In the genomic region with DNA sequence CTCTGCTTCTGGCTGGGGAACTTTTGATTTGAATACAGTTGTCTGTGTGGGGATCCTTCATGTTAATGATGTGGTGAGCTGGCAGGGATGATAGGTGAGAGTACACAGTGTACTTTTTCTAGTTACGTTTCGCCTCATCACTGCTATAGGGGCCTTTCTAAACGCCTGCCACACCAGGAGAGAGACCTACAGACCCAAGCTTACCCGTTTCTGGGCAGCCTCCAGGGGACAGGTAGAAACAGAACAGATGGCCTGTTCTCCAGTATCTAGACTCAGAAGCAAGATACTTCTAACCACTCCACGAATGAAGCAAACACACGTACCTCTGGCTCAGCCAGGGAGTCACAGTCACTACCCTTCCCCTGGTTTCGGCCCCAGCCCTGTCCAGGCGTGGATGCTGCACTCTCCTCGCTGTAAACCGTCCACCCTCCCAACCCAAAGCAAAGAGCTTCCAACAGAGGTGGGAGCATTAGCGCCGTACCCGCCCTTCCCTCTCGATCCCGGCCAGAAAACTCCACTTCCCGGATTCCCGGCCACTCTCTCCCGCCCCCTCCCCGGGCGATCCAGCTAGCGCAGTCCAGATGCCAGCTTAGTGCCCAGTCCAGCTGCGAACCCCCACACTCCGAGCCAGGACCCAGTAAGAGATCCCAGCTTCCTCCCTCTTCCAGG, we compare ENCODE assay signal across 8 cellular contexts. TPM values are rescaled to one million over a fixed set of nuclear protein-coding genes. Genes with fewer than 3 reads are reported as not detected.
DNase-seq lines count a peak whose midpoint lies in the region; ATAC-seq and TF ChIP-seq lines count a peak whose summit lies in the region.

No MANE protein-coding gene starts in this region.

- peaks cover 42% of the 10 kb centered on the region for H4K20me1 ChIP-seq in GM23338 (replicated peaks; ENCODE audit: insufficient read depth)
- H4K20me1 ChIP-seq in Loucy (ENCODE audit: insufficient read depth, low read length, poor library complexity, severe bottlenecking), result peaks cover 59% of the 10 kb centered on the region

- DNase-seq in NCI-H2171 treated with DMSO at 0.1 percent for 48 hours (lab: John Stamatoyannopoulos, UW), result peak; percentile 33
- no peak for DNase-seq in NCI-H2171 (lab: John Stamatoyannopoulos, UW)
- peak; percentile 80 for DNase-seq in GM23338 (ENCODE audit: low spot score)
- peak; percentile 27 to 46 for DNase-seq in heart right ventricle
- peak; percentile 69 for DNase-seq in retina
- DNase-seq in NCI-H1048 (lab: John Stamatoyannopoulos, UW), result no peak

- WGBS in heart right ventricle, 2 donors, result 3% methylated on average over 23 of the region's 23 CpGs

- H3K9me3 ChIP-seq in Loucy (ENCODE audit: insufficient read depth, low read depth, low read length), result no peaks in the 10 kb centered on the region
- H3K9me3 ChIP-seq in heart right ventricle, result no peaks in the 10 kb centered on the region

- H3K27ac Mint-ChIP-seq in GM23338, result peak overlapping the region; percentile 93
- H3K27ac Mint-ChIP-seq in activated naive CD4-positive, alpha-beta T cell treated with anti-CD3 and anti-CD28 coated beads, Interleukin-2, amount 50 U/mL, for 24 hours, result peak overlapping the region; percentile 97

- peaks cover 61% of the 10 kb centered on the region for H3K4me1 Mint-ChIP-seq in GM23338
- H3K4me1 Mint-ChIP-seq in activated naive CD4-positive, alpha-beta T cell treated with anti-CD3 and anti-CD28 coated beads, Interleukin-2, amount 50 U/mL, for 24 hours, result peaks cover 74% of the 10 kb centered on the region

- TF ChIP-seq CTCF in GM23338 (conservative IDR thresholded peaks at IDR 0.05; ENCODE audit: low read depth in 2 of 2) (no peak), Loucy (conservative IDR thresholded peaks at IDR 0.05; ENCODE audit: low read length) (no peak), heart right ventricle (IDR thresholded peaks at IDR 0.05) (no peak)

- no peak overlapping the region for H2AFZ ChIP-seq in GM23338
- no peak overlapping the region for H2AFZ ChIP-seq in Loucy (ENCODE audit: low read length)

- peak overlapping the region; percentile 94 for H3K9ac ChIP-seq in Loucy (ENCODE audit: low read depth, low read length, poor library complexity, severe bottlenecking)

- peak overlapping the region; percentile 62 for H3K4me2 ChIP-seq in GM23338
- peak overlapping the region; percentile 99 for H3K4me2 ChIP-seq in Loucy (ENCODE audit: low read depth, low read length, poor library complexity, severe bottlenecking)

- H3K79me2 ChIP-seq in GM23338 (replicated peaks; ENCODE audit: insufficient read depth) (peaks cover 58% of the 10 kb centered on the region), Loucy (ENCODE audit: insufficient read depth, low read length) (peaks cover 60% of the 10 kb centered on the region)

- H3K36me3 Mint-ChIP-seq in GM23338 (ENCODE audit: low read depth), result peaks cover 7% of the 10 kb centered on the region
- H3K36me3 Mint-ChIP-seq in activated naive CD4-positive, alpha-beta T cell treated with anti-CD3 and anti-CD28 coated beads, Interleukin-2, amount 50 U/mL, for 24 hours, result peaks cover 8% of the 10 kb centered on the region

- no peaks in the 10 kb centered on the region for H3K9me3 Mint-ChIP-seq in GM23338
- H3K9me3 Mint-ChIP-seq in activated naive CD4-positive, alpha-beta T cell treated with anti-CD3 and anti-CD28 coated beads, Interleukin-2, amount 50 U/mL, for 24 hours, result no peaks in the 10 kb centered on the region

- H3K9me2 ChIP-seq in GM23338 (ENCODE audit: insufficient read depth), result no peaks in the 10 kb centered on the region
- no peaks in the 10 kb centered on the region for H3K9me2 ChIP-seq in Loucy (replicated peaks; ENCODE audit: low read depth, low read length)

- ATAC-seq in GM23338 (peak; percentile 11), heart right ventricle (peak; percentile 8 to 41 (median 28))

- H3K4me3 ChIP-seq in GM23338, result peak overlapping the region; percentile 77
- peak overlapping the region; percentile 98 for H3K4me3 ChIP-seq in Loucy (ENCODE audit: low read length, poor library complexity, severe bottlenecking)
- peak overlapping the region; percentile 82 to 98 (median 92) for H3K4me3 ChIP-seq in heart right ventricle

- H3K27me3 ChIP-seq in GM23338 (ENCODE audit: insufficient read depth) (no peaks in the 10 kb centered on the region), Loucy (ENCODE audit: insufficient read depth, low read length, poor library complexity, severe bottlenecking) (no peaks in the 10 kb centered on the region), heart right ventricle (no peaks in the 10 kb centered on the region)

- H3K27me3 Mint-ChIP-seq in GM23338 (ENCODE audit: insufficient read depth, low read depth, poor library complexity), result peaks cover 2% of the 10 kb centered on the region
- no peaks in the 10 kb centered on the region for H3K27me3 Mint-ChIP-seq in activated naive CD4-positive, alpha-beta T cell treated with anti-CD3 and anti-CD28 coated beads, Interleukin-2, amount 50 U/mL, for 24 hours

- H3K36me3 ChIP-seq in GM23338 (ENCODE audit: insufficient read depth) (no peaks in the 10 kb centered on the region; the same call in 1 of the 2 replicates), Loucy (ENCODE audit: insufficient read depth, low read length) (no peaks in the 10 kb centered on the region; the same call in 1 of the 2 replicates), heart right ventricle (no peaks in the 10 kb centered on the region)

- H3K4me1 ChIP-seq in GM23338 (ENCODE audit: insufficient read depth), result peaks cover 34% of the 10 kb centered on the region
- peaks cover 56% of the 10 kb centered on the region for H3K4me1 ChIP-seq in Loucy (ENCODE audit: insufficient read depth, low read length, poor library complexity, severe bottlenecking)
- H3K4me1 ChIP-seq in heart right ventricle, result peaks cover 3 to 46% (median 36%) of the 10 kb centered on the region in 9 donors

- no peaks in the 10 kb centered on the region for H3F3A ChIP-seq in GM23338 (replicated peaks; ENCODE audit: low read depth)
- no peaks in the 10 kb centered on the region for H3F3A ChIP-seq in Loucy (ENCODE audit: low read depth)

- H3K27ac ChIP-seq in GM23338 (ENCODE audit: low read depth) (no peak overlapping the region; the same call in 1 of the 2 replicates), heart right ventricle (peak overlapping the region in 9 of 10 donors; percentile 79 to 96 (median 90))

- H3K4me3 Mint-ChIP-seq in GM23338, result peak overlapping the region; percentile 99
- peak overlapping the region; percentile 95 for H3K4me3 Mint-ChIP-seq in activated naive CD4-positive, alpha-beta T cell treated with anti-CD3 and anti-CD28 coated beads, Interleukin-2, amount 50 U/mL, for 24 hours

- intact Hi-C loops in heart right ventricle (cut with DNase I), result loop anchor here in 6 of 10 donors (5.0 to 10.0 kb wide), 6 partner anchors 33 to 280 kb away; no protein-coding TSS in a partner anchor

TF ChIP-seq in GM23338, 12 proteins besides CTCF, POLR2A, EP300 and RAD21 (continues in another document):
- TF ChIP-seq, protein P1, sequence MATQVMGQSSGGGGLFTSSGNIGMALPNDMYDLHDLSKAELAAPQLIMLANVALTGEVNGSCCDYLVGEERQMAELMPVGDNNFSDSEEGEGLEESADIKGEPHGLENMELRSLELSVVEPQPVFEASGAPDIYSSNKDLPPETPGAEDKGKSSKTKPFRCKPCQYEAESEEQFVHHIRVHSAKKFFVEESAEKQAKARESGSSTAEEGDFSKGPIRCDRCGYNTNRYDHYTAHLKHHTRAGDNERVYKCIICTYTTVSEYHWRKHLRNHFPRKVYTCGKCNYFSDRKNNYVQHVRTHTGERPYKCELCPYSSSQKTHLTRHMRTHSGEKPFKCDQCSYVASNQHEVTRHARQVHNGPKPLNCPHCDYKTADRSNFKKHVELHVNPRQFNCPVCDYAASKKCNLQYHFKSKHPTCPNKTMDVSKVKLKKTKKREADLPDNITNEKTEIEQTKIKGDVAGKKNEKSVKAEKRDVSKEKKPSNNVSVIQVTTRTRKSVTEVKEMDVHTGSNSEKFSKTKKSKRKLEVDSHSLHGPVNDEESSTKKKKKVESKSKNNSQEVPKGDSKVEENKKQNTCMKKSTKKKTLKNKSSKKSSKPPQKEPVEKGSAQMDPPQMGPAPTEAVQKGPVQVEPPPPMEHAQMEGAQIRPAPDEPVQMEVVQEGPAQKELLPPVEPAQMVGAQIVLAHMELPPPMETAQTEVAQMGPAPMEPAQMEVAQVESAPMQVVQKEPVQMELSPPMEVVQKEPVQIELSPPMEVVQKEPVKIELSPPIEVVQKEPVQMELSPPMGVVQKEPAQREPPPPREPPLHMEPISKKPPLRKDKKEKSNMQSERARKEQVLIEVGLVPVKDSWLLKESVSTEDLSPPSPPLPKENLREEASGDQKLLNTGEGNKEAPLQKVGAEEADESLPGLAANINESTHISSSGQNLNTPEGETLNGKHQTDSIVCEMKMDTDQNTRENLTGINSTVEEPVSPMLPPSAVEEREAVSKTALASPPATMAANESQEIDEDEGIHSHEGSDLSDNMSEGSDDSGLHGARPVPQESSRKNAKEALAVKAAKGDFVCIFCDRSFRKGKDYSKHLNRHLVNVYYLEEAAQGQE (IDR thresholded peaks at IDR 0.05; ENCODE audit: unreplicated experiment), result no peak
- TF ChIP-seq JUNB (IDR thresholded peaks at IDR 0.05; ENCODE audit: unreplicated experiment) (no peak), ZNF331 (CRISPR knock-in tag; IDR thresholded peaks at IDR 0.05; ENCODE audit: low read depth) (no peak), EZH2phosphoT487 (IDR thresholded peaks at IDR 0.05; ENCODE audit: unreplicated experiment) (no peak), NANOG (IDR thresholded peaks at IDR 0.05; ENCODE audit: borderline replicate concordance) (no peak), ZNF114 (CRISPR knock-in tag; IDR thresholded peaks at IDR 0.05) (no peak), STAT1 (IDR thresholded peaks at IDR 0.05; ENCODE audit: unreplicated experiment) (no peak), CREB1 (CRISPR knock-in tag; IDR thresholded peaks at IDR 0.05; ENCODE audit: low read depth) (no peak)

RNA-seq across cellular contexts. Expression of a gene that starts 1.2 kb away (rescaled TPM):
- total RNA-seq in GM23338 (2014; rRNA removed; shearing (Covaris generic)), result 66.9 and 69.4 TPM in 2 replicates
- 32.1 and 32.5 TPM in 2 replicates for polyA plus RNA-seq in GM23338 (2016; fragmentation: Nextera tagmentation; extraction: Ambion mirVana)
- total RNA-seq in heart right ventricle, result 10 to 100 TPM; 13.7 to 22.8 (median 17.4) TPM
- 1 to 10 TPM; 4.4 to 8.6 TPM for polyA plus RNA-seq in heart right ventricle

Comparison
In these comparisons a context has a peak if more than half of its experiments do, and no peak if none do; other contexts are left out.
1. DNase-seq: peak in NCI-H2171 treated with DMSO at 0.1 percent for 48 hours (single experiment), GM23338 (single experiment), heart right ventricle (2 of 2) and retina (single experiment); none in NCI-H2171 (single experiment) and NCI-H1048 (single experiment).
2. Peak in every context shown above with its lines, with median percentiles within 50 percentile points of each other: H3K4me3 ChIP-seq.